8 cellular contexts compared by ENCODE assay signal in genomic region chr5:140575309-140575708, GRCh38. TPM values are rescaled to one million over a fixed set of nuclear protein-coding genes. Genes with fewer than 3 reads are reported as not detected.
DNase-seq lines count a peak whose midpoint lies in the region; TF ChIP-seq lines count a peak whose summit lies in the region.
"Had no signal": no experiment of that assay in that cellular context is flagged by ENCODE, and none has a peak within 500 bp of the region (broad histone marks: within the 10 kb centered on the region; RNA-seq: fewer than 3 reads in every experiment).

No MANE protein-coding gene starts in this region.

- H3K9me3 ChIP-seq in neural progenitor cell (ENCODE audit: low read depth), result no peaks in the 10 kb centered on the region

- no peaks in the 10 kb centered on the region for H3K27me3 ChIP-seq in neural progenitor cell

- H3K9me3 Mint-ChIP-seq in HFFc6 (no peaks in the 10 kb centered on the region), neural progenitor cell (no peaks in the 10 kb centered on the region)
- H3K9me3 Mint-ChIP-seq: activated CD4-positive, alpha-beta T cell treated with anti-CD3 and anti-CD28 coated beads, Interleukin-2, amount 10 ng/mL, durations not matched to agents 7 days and 5 days; natural killer cell had no signal

- H4K20me1 ChIP-seq in neural progenitor cell (ENCODE audit: low read depth), result no peaks in the 10 kb centered on the region

- H3K4me1 ChIP-seq in neural progenitor cell, result no peaks in the 10 kb centered on the region

- no peak overlapping the region for H3K4me3 ChIP-seq in astrocyte of the spinal cord (ENCODE audit: low read depth, low read length)
- H3K4me3 ChIP-seq in neural progenitor cell, result no peak overlapping the region

- H3K36me3 ChIP-seq in neural progenitor cell, result no peaks in the 10 kb centered on the region

- H3K4me1 Mint-ChIP-seq in HFFc6 (ENCODE audit: low read depth), result peaks cover 21% of the 10 kb centered on the region
- no peaks in the 10 kb centered on the region for H3K4me1 Mint-ChIP-seq in neural progenitor cell

- DNase-seq in HFFc6, result peak; percentile 40
- no peak for DNase-seq in astrocyte of the spinal cord (ENCODE audit: low read depth, low spot score)
- no peak for DNase-seq in neural progenitor cell (ENCODE audit: low spot score)
- no peak for DNase-seq in NCI-H2107 treated with DMSO at 0.1 percent for 48 hours (lab: John Stamatoyannopoulos, UW; ENCODE audit: unreplicated experiment)
- no peak for DNase-seq in SK-N-DZ (ENCODE audit: low spot score)
- DNase-seq in activated gamma-delta T cell treated with Interleukin-2 at 50 U/mL for 16 hours, result no peak
- DNase-seq: activated CD4-positive, alpha-beta T cell treated with anti-CD3 and anti-CD28 coated beads, Interleukin-2, amount 10 ng/mL, durations not matched to agents 7 days and 5 days; natural killer cell had no signal

- in situ Hi-C loops in astrocyte of the spinal cord (cut with HindIII; ENCODE audit: low sequenced_read_pairs), result no loop called here

- H3K27ac Mint-ChIP-seq in HFFc6 (no peak overlapping the region), neural progenitor cell (no peak overlapping the region)
- H3K27ac Mint-ChIP-seq: natural killer cell had no signal

- no peak overlapping the region for H2AFZ ChIP-seq in neural progenitor cell (replicated peaks)

- TF ChIP-seq CTCF in HFFc6 (IDR thresholded peaks at IDR 0.05) (peak; percentile 74), astrocyte of the spinal cord (IDR thresholded peaks at IDR 0.05; ENCODE audit: low read depth, low read length) (peak; percentile 23), neural progenitor cell (IDR thresholded peaks at IDR 0.05) (peak; percentile 17)

- no peak overlapping the region for H3K4me3 Mint-ChIP-seq in HFFc6
- no peak overlapping the region for H3K4me3 Mint-ChIP-seq in neural progenitor cell
- H3K4me3 Mint-ChIP-seq: activated CD4-positive, alpha-beta T cell treated with anti-CD3 and anti-CD28 coated beads, Interleukin-2, amount 10 ng/mL, durations not matched to agents 7 days and 5 days; natural killer cell had no signal

- H3K9ac ChIP-seq in neural progenitor cell, result no peak overlapping the region

- no peak overlapping the region for H3K4me2 ChIP-seq in neural progenitor cell

- H3F3A ChIP-seq in neural progenitor cell (ENCODE audit: low read depth), result peaks cover 4% of the 10 kb centered on the region

- H3K36me3 Mint-ChIP-seq in HFFc6 (ENCODE audit: low read depth) (no peaks in the 10 kb centered on the region), neural progenitor cell (no peaks in the 10 kb centered on the region)
- H3K36me3 Mint-ChIP-seq: natural killer cell had no signal

- no peak overlapping the region for H3K27ac ChIP-seq in neural progenitor cell

- H3K79me2 ChIP-seq in neural progenitor cell (ENCODE audit: low read depth), result no peaks in the 10 kb centered on the region

- H3K27me3 Mint-ChIP-seq in HFFc6 (ENCODE audit: insufficient read depth), result no peaks in the 10 kb centered on the region
- peaks cover 6% of the 10 kb centered on the region for H3K27me3 Mint-ChIP-seq in neural progenitor cell (ENCODE audit: insufficient read depth, low read depth)

RNA-seq across cellular contexts. Expression of gene SLC35A4, which starts 10.7 kb away (rescaled TPM):
- total RNA-seq in HFFc6 (2021; fragmentation: NEBNext Ultra II Directional; extraction: Animal tissue kit (Norgen Biotek cat#: 25700)), result 10 to 100 TPM; 64.1 to 72.8 (median 71.2) TPM
- 20.7 and 26.7 TPM in 2 replicates for total RNA-seq in neural progenitor cell (ENCODE audit: low replicate concordance)
- 51.7 and 60.8 TPM in 2 replicates for polyA plus RNA-seq in SK-N-DZ (2014; cell fraction: cytosol; rRNA removed)
- 10.4 and 28.0 TPM in 2 replicates for polyA plus RNA-seq in SK-N-DZ (2014; cell fraction: nucleus; rRNA removed)

RNA-seq across cellular contexts. Expression of gene APBB3, which starts 10.9 kb away (rescaled TPM):
- total RNA-seq in HFFc6 (2021; fragmentation: NEBNext Ultra II Directional; extraction: Animal tissue kit (Norgen Biotek cat#: 25700)), result 10 to 100 TPM; 11.0 to 13.0 (median 11.7) TPM
- total RNA-seq in neural progenitor cell (ENCODE audit: low replicate concordance), result 20.7 and 23.6 TPM in 2 replicates
- polyA plus RNA-seq in SK-N-DZ (2014; cell fraction: cytosol; rRNA removed), result 28.2 and 32.4 TPM in 2 replicates
- polyA plus RNA-seq in SK-N-DZ (2014; cell fraction: nucleus; rRNA removed), result 209 and 239 TPM in 2 replicates

RNA-seq across cellular contexts. Expression of gene SRA1, which starts 18.0 kb away (rescaled TPM):
- 10 to 100 TPM; 50.0 to 62.3 (median 59.4) TPM for total RNA-seq in HFFc6 (2021; fragmentation: NEBNext Ultra II Directional; extraction: Animal tissue kit (Norgen Biotek cat#: 25700))
- 16.9 and 26.9 TPM in 2 replicates for total RNA-seq in neural progenitor cell (ENCODE audit: low replicate concordance)
- polyA plus RNA-seq in SK-N-DZ (2014; cell fraction: cytosol; rRNA removed), result 19.3 and 22.7 TPM in 2 replicates
- 34.9 and 45.3 TPM in 2 replicates for polyA plus RNA-seq in SK-N-DZ (2014; cell fraction: nucleus; rRNA removed)

RNA-seq across cellular contexts. Expression of gene EIF4EBP3, which starts 27.8 kb away (rescaled TPM):
- 1 to 10 TPM; 1.8 to 4.0 (median 2.9) TPM for total RNA-seq in HFFc6 (2021; fragmentation: NEBNext Ultra II Directional; extraction: Animal tissue kit (Norgen Biotek cat#: 25700))
- total RNA-seq in neural progenitor cell (ENCODE audit: low replicate concordance), result 0.53 and 1.1 TPM in 2 replicates
- polyA plus RNA-seq in SK-N-DZ (2014; cell fraction: cytosol; rRNA removed), result 0.36 TPM in 1 of 2 replicates, not detected in the other
- 4.7 and 5.8 TPM in 2 replicates for polyA plus RNA-seq in SK-N-DZ (2014; cell fraction: nucleus; rRNA removed)

RNA-seq across cellular contexts. Expression of gene CD14, which starts 57.7 kb away (rescaled TPM):
- total RNA-seq in HFFc6 (2021; fragmentation: NEBNext Ultra II Directional; extraction: Animal tissue kit (Norgen Biotek cat#: 25700)), result 1 to 10 TPM in 5 of 6 experiments, under 1 TPM in 1; 0.84 to 1.9 (median 1.3) TPM
- total RNA-seq in neural progenitor cell (ENCODE audit: low replicate concordance), result not detected in 2 replicates
- 0.56 and 0.64 TPM in 2 replicates for polyA plus RNA-seq in SK-N-DZ (2014; cell fraction: cytosol; rRNA removed)
- polyA plus RNA-seq in SK-N-DZ (2014; cell fraction: nucleus; rRNA removed), result 0.73 and 0.74 TPM in 2 replicates

Comparison
In these comparisons a context has a peak if more than half of its experiments do, and no peak if none do; other contexts are left out.
1. CTCF ChIP-seq: peak in every context shown above with its lines; median percentile 74 in HFFc6; 23 in astrocyte of the spinal cord; 17 in neural progenitor cell.